8 cellular contexts compared by ENCODE assay signal in the genomic region with DNA sequence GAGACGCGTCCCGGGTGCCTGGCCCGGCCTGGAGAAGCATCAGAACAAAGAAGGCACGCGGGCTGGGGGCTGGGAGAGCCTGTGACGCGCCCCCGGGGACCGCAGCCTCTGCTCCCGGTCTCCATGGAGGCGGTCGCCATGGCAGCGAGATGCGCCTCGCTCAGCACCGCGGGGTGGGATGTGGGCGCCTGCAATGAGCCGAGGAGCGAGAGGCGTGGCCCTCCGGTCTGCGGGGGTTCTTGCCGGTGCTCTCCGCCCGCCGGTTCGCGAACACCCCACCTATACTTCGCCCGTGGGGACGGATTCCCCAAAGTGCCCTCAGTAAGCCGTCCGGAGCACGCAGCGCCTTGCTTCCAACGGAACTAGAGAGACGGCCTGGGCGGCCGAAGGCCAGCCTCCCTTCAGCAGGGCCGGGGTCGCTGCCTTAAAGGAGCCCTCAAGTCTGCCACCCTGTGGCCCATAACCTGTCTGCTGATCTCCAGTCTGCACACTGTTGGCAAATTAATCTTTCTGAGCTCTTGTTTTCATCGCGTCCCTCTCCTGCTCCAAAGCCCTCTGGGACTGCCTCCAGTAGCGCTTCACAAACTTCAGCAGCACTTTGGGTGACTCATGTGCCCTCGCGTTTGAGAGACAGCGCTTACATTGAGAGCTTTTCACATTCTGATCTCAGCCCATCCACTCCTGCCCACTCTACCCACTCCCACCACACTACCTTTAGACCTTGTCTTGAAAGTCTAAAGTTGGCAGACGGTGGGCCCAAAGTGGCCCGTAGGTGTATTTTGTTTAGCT. TPM values are rescaled to one million over a fixed set of nuclear protein-coding genes. Genes with fewer than 3 reads are reported as not detected.
DNase-seq lines count a peak whose midpoint lies in the region; ATAC-seq lines count a peak whose summit lies in the region.

No MANE protein-coding gene starts in this region.

- peak overlapping the region; percentile 94 for H3K27ac Mint-ChIP-seq in T-helper 2 cell treated with Interferon-gamma antibody and Interleukin-4, amounts not matched to agents 5 μg/mL and 100 μg/mL, for 36 hours

- H3K4me1 Mint-ChIP-seq in T-helper 2 cell treated with Interferon-gamma antibody and Interleukin-4, amounts not matched to agents 5 μg/mL and 100 μg/mL, for 36 hours (ENCODE audit: low read depth): peaks cover 23% of the 10 kb centered on the region

- H3K4me3 Mint-ChIP-seq in T-helper 2 cell treated with Interferon-gamma antibody and Interleukin-4, amounts not matched to agents 5 μg/mL and 100 μg/mL, for 36 hours: peak overlapping the region; percentile 89

- H3K27me3 Mint-ChIP-seq in T-helper 2 cell treated with Interferon-gamma antibody and Interleukin-4, amounts not matched to agents 5 μg/mL and 100 μg/mL, for 36 hours (ENCODE audit: low read depth): peaks cover 8% of the 10 kb centered on the region

- peak; percentile 29 for ATAC-seq in HG02571 (IDR thresholded peaks at IDR 0.05; ENCODE audit: unreplicated experiment)
- peak; percentile 72 for ATAC-seq in sciatic nerve
- no peak for ATAC-seq in HG03378 (IDR thresholded peaks at IDR 0.05; ENCODE audit: unreplicated experiment)

- H3K36me3 Mint-ChIP-seq in T-helper 2 cell treated with Interferon-gamma antibody and Interleukin-4, amounts not matched to agents 5 μg/mL and 100 μg/mL, for 36 hours (ENCODE audit: low read depth): no peaks in the 10 kb centered on the region

- no peaks in the 10 kb centered on the region for H3K9me3 Mint-ChIP-seq in T-helper 2 cell treated with Interferon-gamma antibody and Interleukin-4, amounts not matched to agents 5 μg/mL and 100 μg/mL, for 36 hours

- intact Hi-C loops in sciatic nerve (cut with DNase I): no loop called here

- DNase-seq in GM04504 (ENCODE audit: low read depth): peak; percentile 70
- peak; percentile 84 to 97 (median 97) for DNase-seq in NCI-H1417 (lab: John Stamatoyannopoulos, UW)
- DNase-seq in T-helper 2 cell treated with Interferon-gamma antibody and Interleukin-4, amounts not matched to agents 5 μg/mL and 100 μg/mL, for 36 hours (ENCODE audit: low spot score): peak; percentile 80
- peak in 56 of 58 donors; percentile 41 to 84 (median 74) for DNase-seq in anterior cingulate cortex (lab: John Stamatoyannopoulos, UW)
- DNase-seq in hippocampal formation (lab: John Stamatoyannopoulos, UW): peak; percentile 51 to 71
- DNase-seq in sciatic nerve (ENCODE audit: low spot score): peak; percentile 86

RNA-seq across cellular contexts. Expression of gene ADISSP, which starts 1.0 kb away (rescaled TPM):
- total RNA-seq in sciatic nerve: 25.7 TPM

RNA-seq across cellular contexts. Expression of gene SPEF1, which starts 12.7 kb away (rescaled TPM):
- not detected for total RNA-seq in sciatic nerve

RNA-seq across cellular contexts. Expression of gene CENPB, which starts 18.0 kb away (rescaled TPM):
- 71.0 TPM for total RNA-seq in sciatic nerve

RNA-seq across cellular contexts. Expression of gene CDC25B, which starts 27.6 kb away (rescaled TPM):
- 55.2 TPM for total RNA-seq in sciatic nerve

RNA-seq across cellular contexts. Expression of gene HSPA12B, which starts 36.1 kb away (rescaled TPM):
- 20.4 TPM for total RNA-seq in sciatic nerve
